Comparison of ENCODE assay signal across 13 cellular contexts in the genomic region with DNA sequence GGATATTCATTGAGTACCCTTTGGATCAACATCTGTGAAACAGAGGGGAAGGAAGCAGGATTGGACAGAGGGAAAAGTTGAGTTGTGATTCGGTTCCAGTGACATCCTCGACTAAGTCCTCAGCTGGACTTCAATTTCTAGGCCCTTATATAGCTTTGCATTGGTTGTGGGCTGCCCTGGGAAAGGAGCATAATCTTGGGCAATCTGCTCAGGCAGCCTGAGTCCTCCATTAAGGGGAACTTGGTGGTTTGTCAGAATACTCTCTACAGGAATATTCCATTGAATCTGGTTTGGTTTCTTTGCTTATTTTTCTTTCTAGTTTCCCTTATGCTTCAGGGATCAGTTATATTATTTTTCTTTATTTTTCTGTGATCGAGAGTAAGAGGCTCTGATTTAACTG.
"Had no signal": no experiment of that assay in that cellular context is flagged by ENCODE, and none has a peak within 500 bp of the region (broad histone marks: within the 10 kb centered on the region; RNA-seq: fewer than 3 reads in every experiment).

No MANE protein-coding gene starts in this region.

- H3K27ac Mint-ChIP-seq: activated naive CD8-positive, alpha-beta T cell treated with anti-CD3 and anti-CD28 coated beads for 36 hours; T-helper 17 cell had no signal

- H3K27me3 ChIP-seq: brain microvascular endothelial cell, dorsolateral prefrontal cortex had no signal

- H3K36me3 ChIP-seq: brain microvascular endothelial cell had no signal

- H3K27ac ChIP-seq: brain microvascular endothelial cell had no signal

- H3K36me3 Mint-ChIP-seq: naive B cell had no signal

- DNase-seq: activated CD4-positive, alpha-beta T cell treated with anti-CD3 and anti-CD28 coated beads for 1 hour; activated CD4-positive, alpha-beta T cell treated with anti-CD3 and anti-CD28 coated beads, Interleukin-2, amount 50 U/mL, for 48 hours; activated effector memory CD4-positive, alpha-beta T cell treated with anti-CD3 and anti-CD28 coated beads, Interleukin-2, amount 50 U/mL, for 16 hours; activated naive CD8-positive, alpha-beta T cell treated with anti-CD3 and anti-CD28 coated beads for 36 hours; activated T-cell treated with anti-CD3 and anti-CD28 coated beads, Interleukin-2, amount 50 U/mL, for 4 hours; brain microvascular endothelial cell; dorsolateral prefrontal cortex; naive B cell; stimulated activated CD4-positive, alpha-beta T cell treated with anti-CD3 and anti-CD28 coated beads, Interleukin-2, amount 100 ng/mL, for 48 hours; stimulated activated naive CD4-positive, alpha-beta T cell treated with Interleukin-2 at 50 U/mL for 16 hours; T-helper 17 cell had no signal

- H3K4me3 Mint-ChIP-seq: activated naive CD8-positive, alpha-beta T cell treated with anti-CD3 and anti-CD28 coated beads for 36 hours; activated T-cell treated with anti-CD3 and anti-CD28 coated beads, Interleukin-2, amount 50 U/mL, for 4 hours; naive B cell; T-helper 17 cell had no signal

- H3K27me3 Mint-ChIP-seq: activated naive CD8-positive, alpha-beta T cell treated with anti-CD3 and anti-CD28 coated beads for 36 hours; naive B cell; T-helper 17 cell had no signal

- H3K4me3 ChIP-seq: dorsolateral prefrontal cortex, lung had no signal

- ATAC-seq: activated T-cell treated with anti-CD3 and anti-CD28 coated beads, Interleukin-2, amount 50 U/mL, for 4 hours; esophagus mucosa; T-helper 17 cell had no signal

- H3K9me3 Mint-ChIP-seq: activated naive CD8-positive, alpha-beta T cell treated with anti-CD3 and anti-CD28 coated beads for 36 hours; activated T-cell treated with anti-CD3 and anti-CD28 coated beads, Interleukin-2, amount 50 U/mL, for 4 hours; naive B cell had no signal
